In genomic region chr9:81537964-81538363, GRCh38 we compare ENCODE assay signal across 23 cellular contexts.
"Had no signal": no experiment of that assay in that cellular context is flagged by ENCODE, and none has a peak within 500 bp of the region (broad histone marks: within the 10 kb centered on the region; RNA-seq: fewer than 3 reads in every experiment).

No MANE protein-coding gene starts in this region.

- H3K27ac ChIP-seq: colonic mucosa, gastroesophageal sphincter, pancreas, sigmoid colon, stomach, thoracic aorta, transverse colon had no signal

- H3K4me3 Mint-ChIP-seq: endodermal cell; naive thymus-derived CD8-positive, alpha-beta T cell; neural crest cell had no signal

- H3K27ac Mint-ChIP-seq: endodermal cell; naive thymus-derived CD8-positive, alpha-beta T cell had no signal

- H3K9me3 Mint-ChIP-seq: endodermal cell; naive thymus-derived CD8-positive, alpha-beta T cell; neural crest cell had no signal

- H3K4me1 Mint-ChIP-seq: naive thymus-derived CD8-positive, alpha-beta T cell had no signal

- H3K36me3 ChIP-seq: colonic mucosa, gastroesophageal sphincter, pancreas, sigmoid colon, stomach, thoracic aorta, transverse colon had no signal

- H3K4me1 ChIP-seq: colonic mucosa, transverse colon had no signal

- H3K27me3 ChIP-seq: colonic mucosa, gastroesophageal sphincter, pancreas, sigmoid colon, stomach, transverse colon had no signal

- H3K9me3 ChIP-seq: colonic mucosa, gastroesophageal sphincter, mucosa of descending colon, pancreas, sigmoid colon, stomach, thoracic aorta, transverse colon had no signal

- FAIRE-seq: endothelial cell of umbilical vein, pancreas, small intestine had no signal

- ATAC-seq: gastroesophageal sphincter; left lobe of liver; mucosa of descending colon; naive thymus-derived CD8-positive, alpha-beta T cell; pancreas had no signal

- DNase-seq: colonic mucosa; dermis blood vessel endothelial cell; endodermal cell; erythroblast; glutamatergic neuron; islet precursor cell; mammary epithelial cell; mucosa of descending colon; naive thymus-derived CD8-positive, alpha-beta T cell; nucleus accumbens; pancreas; sigmoid colon; small intestine; stimulated activated CD4-positive, alpha-beta T cell treated with anti-CD3 and anti-CD28 coated beads, Interleukin-12 subunit alpha, Interleukin-12 subunit beta, amount 100 ng/mL, for 4 hours; stimulated activated naive CD4-positive, alpha-beta T cell; stomach; substantia nigra; transverse colon had no signal

- H3K4me3 ChIP-seq: colonic mucosa, gastroesophageal sphincter, mucosa of descending colon, pancreas, sigmoid colon, stomach, thoracic aorta, transverse colon had no signal

- H3K36me3 Mint-ChIP-seq: naive thymus-derived CD8-positive, alpha-beta T cell had no signal
